Comparison of ENCODE assay signal across 8 cellular contexts in genomic region chr17:37147301-37147812, GRCh38.
DNase-seq lines count a peak whose midpoint lies in the region; ATAC-seq and TF ChIP-seq lines count a peak whose summit lies in the region.

No MANE protein-coding gene starts in this region.

- H4K20me1 ChIP-seq in MM.1S (ENCODE audit: insufficient read depth, low read length), result no peaks in the 10 kb centered on the region

- no peaks in the 10 kb centered on the region for H3K4me1 ChIP-seq in CD4-positive, CD25-positive, alpha-beta regulatory T cell (ENCODE audit: control insufficient read depth, insufficient read depth, low read length, poor library complexity, severe bottlenecking)
- H3K4me1 ChIP-seq in MM.1S (ENCODE audit: low read length) (peaks cover 9% of the 10 kb centered on the region; the same call in 1 of the 2 replicates), left ventricle myocardium inferior (no peaks in the 10 kb centered on the region)

- H3K4me3 Mint-ChIP-seq in CD4-positive, CD25-positive, alpha-beta regulatory T cell, result peak overlapping the region; percentile 7 to 87 (median 66)

- TF ChIP-seq CTCF in MM.1S (IDR thresholded peaks at IDR 0.05; ENCODE audit: low read length) (no peak), left ventricle myocardium inferior (IDR thresholded peaks at IDR 0.05; ENCODE audit: borderline replicate concordance) (no peak)

- no peaks in the 10 kb centered on the region for H3K9me2 ChIP-seq in MM.1S (replicated peaks; ENCODE audit: insufficient read depth, low read length)

- no peaks in the 10 kb centered on the region for H3K27me3 ChIP-seq in CD4-positive, CD25-positive, alpha-beta regulatory T cell (ENCODE audit: control insufficient read depth, insufficient read depth, low read length)
- no peaks in the 10 kb centered on the region for H3K27me3 ChIP-seq in MM.1S (replicated peaks; ENCODE audit: insufficient read depth, low read length)
- H3K27me3 ChIP-seq in left ventricle myocardium inferior (ENCODE audit: low read depth), result no peaks in the 10 kb centered on the region

- H2AFZ ChIP-seq in MM.1S (ENCODE audit: low read length), result no peak overlapping the region

- H3K9me3 Mint-ChIP-seq in CD4-positive, CD25-positive, alpha-beta regulatory T cell, result peaks cover 0 to 1% (median 0%) of the 10 kb centered on the region in 7 donors

- DNase-seq in CD4-positive, CD25-positive, alpha-beta regulatory T cell, result peak in 2 of 3 donors; percentile 9 to 82
- DNase-seq in MM.1S, result peak; percentile 41
- no peak for DNase-seq in left ventricle myocardium inferior

- intact Hi-C loops in left ventricle myocardium inferior (cut with micrococcal nuclease), result no loop called here

- H3K4me2 ChIP-seq in MM.1S (ENCODE audit: low read depth, low read length), result no peak overlapping the region

- peaks cover 13 to 17% (median 14%) of the 10 kb centered on the region in 4 donors for H3K4me1 Mint-ChIP-seq in CD4-positive, CD25-positive, alpha-beta regulatory T cell

- H3F3A ChIP-seq in MM.1S (ENCODE audit: insufficient read depth, low read length), result no peaks in the 10 kb centered on the region

- peak overlapping the region; percentile 28 for H3K27ac ChIP-seq in CD4-positive, CD25-positive, alpha-beta regulatory T cell (ENCODE audit: insufficient read depth, low read length, poor library complexity, severe bottlenecking)
- H3K27ac ChIP-seq in MM.1S (ENCODE audit: low read length) (no peak overlapping the region), left ventricle myocardium inferior (replicated peaks) (no peak overlapping the region)

- peak overlapping the region; percentile 10 to 81 (median 24) for H3K27ac Mint-ChIP-seq in CD4-positive, CD25-positive, alpha-beta regulatory T cell

- no peaks in the 10 kb centered on the region for H3K79me2 ChIP-seq in MM.1S (ENCODE audit: low read length)

- peaks cover 21% of the 10 kb centered on the region for H3K36me3 Mint-ChIP-seq in CD4-positive, CD25-positive, alpha-beta regulatory T cell

- H3K9ac ChIP-seq in MM.1S (ENCODE audit: low read length), result no peak overlapping the region

- H3K4me3 ChIP-seq in CD4-positive, CD25-positive, alpha-beta regulatory T cell (ENCODE audit: low read depth, low read length), result peak overlapping the region; percentile 55
- H3K4me3 ChIP-seq in MM.1S (ENCODE audit: low read length), result no peak overlapping the region
- H3K4me3 ChIP-seq in left ventricle myocardium inferior, result no peak overlapping the region

- no peaks in the 10 kb centered on the region for H3K27me3 Mint-ChIP-seq in CD4-positive, CD25-positive, alpha-beta regulatory T cell

- no peaks in the 10 kb centered on the region for H3K9me3 ChIP-seq in CD4-positive, CD25-positive, alpha-beta regulatory T cell (ENCODE audit: control insufficient read depth in 2 of 2, low read length in 2 of 2)
- H3K9me3 ChIP-seq in MM.1S (replicated peaks; ENCODE audit: insufficient read depth, low read length), result no peaks in the 10 kb centered on the region
- no peaks in the 10 kb centered on the region for H3K9me3 ChIP-seq in left ventricle myocardium inferior (replicated peaks)

- peak; percentile 94 for ATAC-seq in CD4-positive, CD25-positive, alpha-beta regulatory T cell (ENCODE audit: low read depth in 2 of 2)
- peak; percentile 76 for ATAC-seq in GM19395 (IDR thresholded peaks at IDR 0.05; ENCODE audit: unreplicated experiment)
- ATAC-seq in esophagus mucosa, result peak; percentile 89
- ATAC-seq in HG03571 (IDR thresholded peaks at IDR 0.05; ENCODE audit: unreplicated experiment), result no peak
- ATAC-seq in HG03039 (IDR thresholded peaks at IDR 0.05; ENCODE audit: unreplicated experiment), result no peak
- no peak for ATAC-seq in HG02623 (IDR thresholded peaks at IDR 0.05; ENCODE audit: unreplicated experiment)

- H3K36me3 ChIP-seq in CD4-positive, CD25-positive, alpha-beta regulatory T cell (ENCODE audit: control insufficient read depth, insufficient read depth, low read length), result peaks cover 3% of the 10 kb centered on the region
- H3K36me3 ChIP-seq in MM.1S (replicated peaks; ENCODE audit: insufficient read depth, low read length) (no peaks in the 10 kb centered on the region), left ventricle myocardium inferior (peaks cover 18% of the 10 kb centered on the region)

Comparison
In these comparisons a context has a peak if more than half of its experiments do, and no peak if none do; other contexts are left out.
1. ATAC-seq: peak in CD4-positive, CD25-positive, alpha-beta regulatory T cell (2 of 2), GM19395 (single experiment) and esophagus mucosa (single experiment); none in HG03571 (single experiment), HG03039 (single experiment) and HG02623 (single experiment).